In the genomic region with DNA sequence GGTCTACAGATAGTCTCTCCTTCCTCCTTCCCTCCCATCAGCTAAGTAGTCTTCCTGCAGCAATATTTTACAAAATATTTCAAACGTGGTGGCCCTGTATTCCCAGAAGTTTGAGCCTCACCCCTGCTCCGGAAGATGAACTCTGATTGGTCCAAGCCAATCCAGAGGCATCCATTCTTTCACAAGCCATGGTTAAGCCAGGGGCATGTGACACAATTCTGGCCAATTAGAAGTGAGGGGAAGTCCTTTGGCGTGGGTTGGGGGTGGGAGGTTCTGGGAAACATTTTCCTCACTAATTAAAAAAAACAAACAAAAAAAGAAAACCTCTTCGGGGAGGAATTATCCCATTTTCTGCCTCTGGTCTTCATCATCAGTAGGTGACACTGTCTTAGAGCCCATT, we compare ENCODE assay signal across 19 cellular contexts.
"Had no signal": no experiment of that assay in that cellular context is flagged by ENCODE, and none has a peak within 500 bp of the region (broad histone marks: within the 10 kb centered on the region; RNA-seq: fewer than 3 reads in every experiment).

No MANE protein-coding gene starts in this region.

- ATAC-seq: HepG2 had no signal

- H3K9me3 ChIP-seq: SK-N-SH had no signal

- DNase-seq: IMR-90, KBM-7, MV-4-11, NCI-H1092, NCI-H1105 treated with DMSO at 0.1 percent for 48 hours, NCI-H1417 treated with DMSO at 0.1 percent for 48 hours, NCI-H146, NCI-H1694 treated with DMSO at 0.1 percent for 48 hours, NCI-H1930, NCI-H2081, NCI-H2107, NCI-H2227 treated with DMSO at 0.1 percent for 48 hours, NCI-H524, NCI-H526 treated with DMSO at 0.1 percent for 48 hours, NCI-H774, RPMI8226, SHP77, SK-N-SH had no signal

- H3K4me2 ChIP-seq: SK-N-SH had no signal

- H3K9me2 ChIP-seq: SK-N-SH had no signal
